11 cellular contexts compared by ENCODE assay signal in the genomic region with DNA sequence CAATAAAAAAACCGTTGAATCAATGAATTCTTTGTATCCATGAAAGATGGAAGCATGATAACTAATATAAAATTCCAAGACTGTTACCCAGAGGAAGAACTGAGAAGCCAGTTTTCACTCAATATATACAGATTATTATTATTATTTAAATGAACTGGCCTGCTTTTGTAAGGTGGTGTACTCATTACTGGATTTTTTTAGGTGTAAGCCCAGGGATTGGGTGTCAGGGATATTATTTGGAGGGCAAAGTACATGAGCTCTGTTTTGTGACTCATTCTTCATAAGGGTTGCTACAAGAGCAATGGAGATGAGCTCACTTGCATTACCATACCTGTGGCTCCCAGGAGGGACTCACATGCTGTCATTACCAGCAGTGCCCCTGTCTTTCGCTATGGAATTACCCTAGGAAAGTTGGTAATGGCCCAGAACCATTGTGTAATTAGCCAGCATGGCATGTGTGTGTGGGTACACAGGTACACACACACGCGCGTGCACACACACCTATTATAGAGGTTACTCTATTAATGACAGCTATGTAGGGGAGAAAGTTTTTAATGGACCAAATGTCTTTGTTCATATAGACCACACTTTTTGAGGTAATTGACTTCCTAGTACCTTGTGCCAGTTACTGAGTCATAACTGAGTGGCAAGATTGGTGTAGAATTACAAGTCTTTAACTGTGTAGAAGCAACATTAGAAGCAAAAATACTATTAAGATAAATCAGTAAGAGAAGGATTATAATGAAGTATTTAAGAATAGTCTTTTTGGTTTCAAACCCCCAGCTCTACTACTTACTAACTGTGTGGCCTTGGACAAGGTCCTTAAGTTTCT.
DNase-seq lines count a peak whose midpoint lies in the region; ATAC-seq lines count a peak whose summit lies in the region.
"Had no signal": no experiment of that assay in that cellular context is flagged by ENCODE, and none has a peak within 500 bp of the region (broad histone marks: within the 10 kb centered on the region; RNA-seq: fewer than 3 reads in every experiment).

No MANE protein-coding gene starts in this region.

- DNase-seq in AG08395 (ENCODE audit: low spot score) (peak; percentile 44), HPDE6-E6E7 (ENCODE audit: extremely low spot score) (peak; percentile 75), SW480 (ENCODE audit: low spot score) (peak; percentile 94), iPS-NIHi7 (ENCODE audit: extremely low spot score) (peak; percentile 51), NCI-H1048 (lab: John Stamatoyannopoulos, UW) (no peak)
- no peak for DNase-seq in stimulated activated naive B cell treated with anti-CD40 and anti-IgM and Interleukin-4, amounts not matched to agents 10 μg/mL and 1 μg/mL and 100 μg/mL, for 72 hours
- no peak for DNase-seq in activated T-helper 2 cell treated with anti-CD3 and anti-CD28 coated beads, Interferon-gamma antibody, Interleukin-2, Interleukin-4, amounts not matched to agents 10 μg/mL and 5 μg/mL and 100 μg/mL, durations not matched to agents 14 hours and 24 hours and 36 hours (ENCODE audit: low spot score)
- DNase-seq: activated T-cell treated with anti-CD3 and anti-CD28 coated beads for 4 hours; C1 segment of cervical spinal cord; effector CD4-positive, alpha-beta T cell had no signal

- no peak overlapping the region for H3K4me3 Mint-ChIP-seq in stimulated activated naive B cell treated with anti-CD40 and anti-IgM and Interleukin-4, amounts not matched to agents 10 μg/mL and 1 μg/mL and 100 μg/mL, for 72 hours
- H3K4me3 Mint-ChIP-seq in activated T-helper 2 cell treated with anti-CD3 and anti-CD28 coated beads, Interferon-gamma antibody, Interleukin-2, Interleukin-4, amounts not matched to agents 10 μg/mL and 5 μg/mL and 100 μg/mL, durations not matched to agents 14 hours and 24 hours and 36 hours (ENCODE audit: low read depth): no peak overlapping the region

- H3K27me3 Mint-ChIP-seq in stimulated activated naive B cell treated with anti-CD40 and anti-IgM and Interleukin-4, amounts not matched to agents 10 μg/mL and 1 μg/mL and 100 μg/mL, for 72 hours: no peaks in the 10 kb centered on the region
- no peaks in the 10 kb centered on the region for H3K27me3 Mint-ChIP-seq in activated T-helper 2 cell treated with anti-CD3 and anti-CD28 coated beads, Interferon-gamma antibody, Interleukin-2, Interleukin-4, amounts not matched to agents 10 μg/mL and 5 μg/mL and 100 μg/mL, durations not matched to agents 14 hours and 24 hours and 36 hours (ENCODE audit: low read depth)

- intact Hi-C loops in activated T-helper 2 cell treated with anti-CD3 and anti-CD28 coated beads, Interferon-gamma antibody, Interleukin-2, Interleukin-4, amounts not matched to agents 10 μg/mL and 5 μg/mL and 100 μg/mL, durations not matched to agents 14 hours and 24 hours and 36 hours (cut with micrococcal nuclease): no loop called here

- peaks cover 2 to 8% of the 10 kb centered on the region in 2 donors for H3K4me1 Mint-ChIP-seq in stimulated activated naive B cell treated with anti-CD40 and anti-IgM and Interleukin-4, amounts not matched to agents 10 μg/mL and 1 μg/mL and 100 μg/mL, for 72 hours
- no peaks in the 10 kb centered on the region for H3K4me1 Mint-ChIP-seq in activated T-helper 2 cell treated with anti-CD3 and anti-CD28 coated beads, Interferon-gamma antibody, Interleukin-2, Interleukin-4, amounts not matched to agents 10 μg/mL and 5 μg/mL and 100 μg/mL, durations not matched to agents 14 hours and 24 hours and 36 hours (ENCODE audit: low read depth)

- no peak overlapping the region for H3K27ac Mint-ChIP-seq in stimulated activated naive B cell treated with anti-CD40 and anti-IgM and Interleukin-4, amounts not matched to agents 10 μg/mL and 1 μg/mL and 100 μg/mL, for 72 hours
- no peak overlapping the region for H3K27ac Mint-ChIP-seq in activated T-helper 2 cell treated with anti-CD3 and anti-CD28 coated beads, Interferon-gamma antibody, Interleukin-2, Interleukin-4, amounts not matched to agents 10 μg/mL and 5 μg/mL and 100 μg/mL, durations not matched to agents 14 hours and 24 hours and 36 hours

- no peak for ATAC-seq in stimulated activated naive B cell treated with anti-CD40 and anti-IgM and Interleukin-4, amounts not matched to agents 10 μg/mL and 1 μg/mL and 100 μg/mL, for 72 hours (replicated peaks)
- no peak for ATAC-seq in HG03469 (IDR thresholded peaks at IDR 0.05; ENCODE audit: unreplicated experiment)

- H3K36me3 Mint-ChIP-seq in stimulated activated naive B cell treated with anti-CD40 and anti-IgM and Interleukin-4, amounts not matched to agents 10 μg/mL and 1 μg/mL and 100 μg/mL, for 72 hours: peaks cover 14 to 43% of the 10 kb centered on the region in 2 donors
- H3K36me3 Mint-ChIP-seq in activated T-helper 2 cell treated with anti-CD3 and anti-CD28 coated beads, Interferon-gamma antibody, Interleukin-2, Interleukin-4, amounts not matched to agents 10 μg/mL and 5 μg/mL and 100 μg/mL, durations not matched to agents 14 hours and 24 hours and 36 hours (ENCODE audit: low read depth): no peaks in the 10 kb centered on the region

- H3K9me3 Mint-ChIP-seq in stimulated activated naive B cell treated with anti-CD40 and anti-IgM and Interleukin-4, amounts not matched to agents 10 μg/mL and 1 μg/mL and 100 μg/mL, for 72 hours: peaks cover 8 to 21% of the 10 kb centered on the region in 2 donors
- peaks cover 22% of the 10 kb centered on the region for H3K9me3 Mint-ChIP-seq in activated T-helper 2 cell treated with anti-CD3 and anti-CD28 coated beads, Interferon-gamma antibody, Interleukin-2, Interleukin-4, amounts not matched to agents 10 μg/mL and 5 μg/mL and 100 μg/mL, durations not matched to agents 14 hours and 24 hours and 36 hours

Comparison
In these comparisons a context has a peak if more than half of its experiments do, and no peak if none do; other contexts are left out.
1. DNase-seq: peak in AG08395 (single experiment), HPDE6-E6E7 (single experiment), SW480 (single experiment) and iPS-NIHi7 (single experiment); none in stimulated activated naive B cell treated with anti-CD40 and anti-IgM and Interleukin-4, amounts not matched to agents 10 μg/mL and 1 μg/mL and 100 μg/mL, for 72 hours (single experiment), activated T-helper 2 cell treated with anti-CD3 and anti-CD28 coated beads, Interferon-gamma antibody, Interleukin-2, Interleukin-4, amounts not matched to agents 10 μg/mL and 5 μg/mL and 100 μg/mL, durations not matched to agents 14 hours and 24 hours and 36 hours (single experiment) and NCI-H1048 (single experiment).